Comparison of ENCODE assay signal across 7 cellular contexts in the genomic region with DNA sequence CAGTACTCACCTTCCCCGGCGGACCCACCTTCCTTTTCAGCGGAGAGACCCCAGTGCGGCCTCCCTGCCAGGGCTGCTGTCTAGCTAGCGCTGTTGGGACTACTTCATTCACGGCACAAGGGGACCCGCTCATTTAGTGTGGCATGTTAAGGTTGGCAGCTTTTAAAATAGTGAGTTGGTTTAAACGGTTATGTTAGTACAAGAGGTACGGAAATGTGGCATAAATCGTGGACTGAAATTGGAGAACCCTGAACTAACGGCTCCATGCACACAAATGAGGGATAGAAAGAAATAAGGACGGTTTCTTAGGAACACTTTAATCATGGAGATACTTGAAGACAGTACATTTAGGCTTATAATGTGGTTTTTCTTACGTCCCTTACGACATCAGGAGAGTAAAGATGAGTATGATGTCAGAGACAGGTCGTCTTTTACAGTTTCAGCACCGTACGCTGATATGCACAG. TPM values are rescaled to one million over a fixed set of nuclear protein-coding genes. Genes with fewer than 3 reads are reported as not detected.
DNase-seq lines count a peak whose midpoint lies in the region; ATAC-seq and TF ChIP-seq lines count a peak whose summit lies in the region.

No MANE protein-coding gene starts in this region.

- DNase-seq in G401 (ENCODE audit: low spot score) (peak; percentile 45), NCI-H526 treated with DMSO at 0.1 percent for 48 hours (lab: John Stamatoyannopoulos, UW) (peak; percentile 42), kidney glomerular epithelial cell (lab: John Stamatoyannopoulos, UW) (peak; percentile 30)

- in situ Hi-C loops in G401 (cut with HindIII; ENCODE audit: low sequenced_read_pairs), result no loop called here

- H3K4me3 ChIP-seq in subcutaneous abdominal adipose tissue (ENCODE audit: low read depth in 1 of 5, low read length in 5 of 5), result peak overlapping the region; percentile 80 to 92 (median 87)

- H3K9me3 ChIP-seq in subcutaneous abdominal adipose tissue (ENCODE audit: control insufficient read depth in 5 of 5, low read length in 5 of 5), result no peaks in the 10 kb centered on the region

- peaks cover 69% of the 10 kb centered on the region for H3K4me1 Mint-ChIP-seq in brain

- H3K9ac ChIP-seq in subcutaneous abdominal adipose tissue (ENCODE audit: low read length in 5 of 5), result peak overlapping the region; percentile 73 to 99 (median 96)

- H3K4me3 Mint-ChIP-seq in brain, result peak overlapping the region; percentile 91 to 97 (median 93)

- no peaks in the 10 kb centered on the region for H3K9me3 Mint-ChIP-seq in brain

- ATAC-seq in GM21723 (IDR thresholded peaks at IDR 0.05; ENCODE audit: unreplicated experiment) (peak; percentile 14), GM18520 (IDR thresholded peaks at IDR 0.05; ENCODE audit: unreplicated experiment) (no peak)

- H3K27me3 Mint-ChIP-seq in brain, result peaks cover 6% of the 10 kb centered on the region

- peak overlapping the region; percentile 75 to 100 (median 96) for H3K27ac Mint-ChIP-seq in brain

- no peaks in the 10 kb centered on the region for H3K27me3 ChIP-seq in subcutaneous abdominal adipose tissue (ENCODE audit: control insufficient read depth in 5 of 5, insufficient read depth in 4 of 5, low read length in 5 of 5)

- no peak for TF ChIP-seq CTCF in brain (conservative IDR thresholded peaks at IDR 0.05)

- peaks cover 0 to 11% (median 5%) of the 10 kb centered on the region in 5 donors for H3K36me3 ChIP-seq in subcutaneous abdominal adipose tissue (ENCODE audit: control insufficient read depth in 5 of 5, insufficient read depth in 5 of 5, low read length in 5 of 5)

- H3K4me1 ChIP-seq in subcutaneous abdominal adipose tissue (ENCODE audit: control insufficient read depth in 5 of 5, insufficient read depth in 5 of 5, low read length in 5 of 5), result peaks cover 3 to 48% (median 38%) of the 10 kb centered on the region in 5 donors

- H3K36me3 Mint-ChIP-seq in brain, result peaks cover 31% of the 10 kb centered on the region

- peak overlapping the region; percentile 96 for H3K27ac ChIP-seq in subcutaneous abdominal adipose tissue (ENCODE audit: low read depth, low read length)

RNA-seq across cellular contexts. Expression of a gene that starts 0.8 kb away (rescaled TPM):
- 9.7 and 16.8 TPM in 2 replicates for total RNA-seq in G401 (2014; rRNA removed; shearing (Covaris generic))
- polyA plus RNA-seq in brain (ENCODE audit: insufficient read depth, low read depth, low replicate concordance), result 16.6 TPM

RNA-seq across cellular contexts. Expression of a gene that starts 0.8 kb away (rescaled TPM):
- total RNA-seq in G401 (2014; rRNA removed; shearing (Covaris generic)), result 120 and 127 TPM in 2 replicates
- polyA plus RNA-seq in brain (ENCODE audit: insufficient read depth, low read depth, low replicate concordance), result 81.3 TPM
